Comparison of ENCODE assay signal across 20 cellular contexts in genomic region chr20:24838551-24839530, GRCh38.
DNase-seq lines count a peak whose midpoint lies in the region; ATAC-seq and TF ChIP-seq lines count a peak whose summit lies in the region.
"Had no signal": no experiment of that assay in that cellular context is flagged by ENCODE, and none has a peak within 500 bp of the region (broad histone marks: within the 10 kb centered on the region; RNA-seq: fewer than 3 reads in every experiment).

No MANE protein-coding gene starts in this region.

- DNase-seq in AG08395 (ENCODE audit: low spot score) (peak; percentile 70), GM12864 (ENCODE audit: low read depth) (peak; percentile 49), LHCN-M2 (ENCODE audit: low read depth) (peak; percentile 18), fibroblast of lung (ENCODE audit: low read depth in 2 of 2) (peak; percentile 7 to 42), activated gamma-delta T cell treated with Interleukin-2 at 50 U/mL for 16 hours (no peak), GOT3 (lab: John Stamatoyannopoulos, UW) (no peak), SW480 (ENCODE audit: low spot score) (no peak)
- DNase-seq: activated B cell treated with CpG ODN at 0.5 μM for 24 hours; activated CD8-positive, alpha-beta memory T cell treated with anti-CD3 and anti-CD28 coated beads, Interleukin-2, amount 50 U/mL, for 4 hours; activated naive CD4-positive, alpha-beta T cell treated with anti-CD3 and anti-CD28 coated beads, Interleukin-2, amount 10 ng/mL, durations not matched to agents 7 days and 5 days; BE2C; brain microvascular endothelial cell; DMS153; NCI-H2081; NCI-H526; RPMI8226; stimulated activated CD4-positive, alpha-beta T cell treated with anti-CD3 and anti-CD28 coated beads, Interleukin-4, amount 100 ng/mL, for 1 hour; trophoblast cell had no signal

- H3K4me2 ChIP-seq in fibroblast of lung (ENCODE audit: extremely low read depth, insufficient read depth, low read length) = no peak overlapping the region

- H3K4me1 ChIP-seq in fibroblast of lung (ENCODE audit: control insufficient read depth, extremely low read depth, insufficient read depth, low read length) = no peaks in the 10 kb centered on the region
- H3K4me1 ChIP-seq: BE2C had no signal

- H3K4me3 ChIP-seq in GM12864 (ENCODE audit: low read depth, low read length) (no peak overlapping the region), fibroblast of lung (replicated peaks in 1 of 4; ENCODE audit: control extremely low read depth in 1 of 4, insufficient read depth in 1 of 4, low read depth in 3 of 4, low read length in 4 of 4) (no peak overlapping the region)

- H3K27me3 ChIP-seq in fibroblast of lung (ENCODE audit: control insufficient read depth, insufficient read depth, low read length) = no peaks in the 10 kb centered on the region
- H3K27me3 ChIP-seq: brain microvascular endothelial cell had no signal

- no peak overlapping the region for H2AFZ ChIP-seq in fibroblast of lung (ENCODE audit: low read length)

- H3K9ac ChIP-seq in fibroblast of lung (ENCODE audit: insufficient read depth, low read length) = no peak overlapping the region

- H3K79me2 ChIP-seq in fibroblast of lung (ENCODE audit: control insufficient read depth, insufficient read depth, low read length) = no peaks in the 10 kb centered on the region

- no peaks in the 10 kb centered on the region for H4K20me1 ChIP-seq in fibroblast of lung (ENCODE audit: control insufficient read depth, extremely low read depth, insufficient read depth, low read length)

- TF ChIP-seq CTCF in GM12864 (IDR thresholded peaks at IDR 0.05; ENCODE audit: low read depth, low read length, missing control alignments) (no peak), fibroblast of lung (conservative IDR thresholded peaks at IDR 0.05 in 1 of 2, IDR thresholded peaks at IDR 0.05 in 1 of 2; ENCODE audit: low read depth in 1 of 2, low read length in 2 of 2) (no peak)

- ATAC-seq in GM18867 (IDR thresholded peaks at IDR 0.05; ENCODE audit: unreplicated experiment) = no peak
- ATAC-seq: sciatic nerve had no signal

- no peaks in the 10 kb centered on the region for H3K9me3 ChIP-seq in fibroblast of lung (ENCODE audit: control insufficient read depth, insufficient read depth, low read depth, low read length)
- H3K9me3 ChIP-seq: BE2C had no signal

- no peaks in the 10 kb centered on the region for H3K36me3 ChIP-seq in fibroblast of lung (ENCODE audit: control insufficient read depth, insufficient read depth, low read length)
- H3K36me3 ChIP-seq: BE2C, brain microvascular endothelial cell had no signal

- no peak overlapping the region for H3K27ac ChIP-seq in fibroblast of lung (ENCODE audit: insufficient read depth, low read length)
- H3K27ac ChIP-seq: brain microvascular endothelial cell had no signal

Comparison
In these comparisons a context has a peak if more than half of its experiments do, and no peak if none do; other contexts are left out.
1. DNase-seq: peak in AG08395 (single experiment), GM12864 (single experiment), LHCN-M2 (single experiment) and fibroblast of lung (2 of 2); none in activated gamma-delta T cell treated with Interleukin-2 at 50 U/mL for 16 hours (single experiment), GOT3 (single experiment) and SW480 (single experiment).